Comparison of ENCODE assay signal across 12 cellular contexts in the genomic region with DNA sequence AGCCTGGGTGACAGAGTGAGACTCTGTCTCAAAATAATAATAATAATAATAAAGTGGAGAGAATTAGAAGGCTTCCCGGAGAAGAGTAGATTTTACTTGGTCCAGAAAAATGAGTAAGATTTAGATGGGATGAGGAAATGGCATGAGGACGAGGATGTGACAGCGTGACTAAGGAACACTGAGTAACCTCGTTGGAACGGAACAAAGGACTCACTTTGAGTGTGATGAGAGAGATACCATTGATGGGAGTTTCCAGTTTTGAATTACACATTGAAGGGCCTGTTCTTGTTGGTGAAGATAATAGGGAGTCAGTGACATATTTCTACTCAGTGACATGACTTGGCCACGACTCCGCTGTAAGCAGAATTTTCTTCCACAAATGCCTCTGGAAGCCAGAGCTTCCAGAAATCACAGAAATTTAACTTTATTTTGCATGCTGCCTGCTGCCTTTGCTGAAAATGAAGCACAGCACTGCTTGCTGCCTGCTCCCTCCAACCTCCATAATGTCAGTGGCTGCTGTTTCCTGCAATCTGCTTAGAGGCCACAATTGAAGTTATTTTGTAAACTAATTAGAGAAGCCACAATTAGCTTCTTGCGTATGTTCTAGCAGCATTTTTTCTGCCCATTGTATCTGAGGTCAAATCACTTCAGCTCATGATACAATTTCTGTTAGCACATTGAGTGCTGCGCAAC. TPM values are rescaled to one million over a fixed set of nuclear protein-coding genes. Genes with fewer than 3 reads are reported as not detected.
DNase-seq lines count a peak whose midpoint lies in the region; ATAC-seq, FAIRE-seq and TF ChIP-seq lines count a peak whose summit lies in the region.
"Had no signal": no experiment of that assay in that cellular context is flagged by ENCODE, and none has a peak within 500 bp of the region (broad histone marks: within the 10 kb centered on the region; RNA-seq: fewer than 3 reads in every experiment).

No MANE protein-coding gene starts in this region.

- intact Hi-C loops in esophagus squamous epithelium (cut with DNase I) = no loop called here
- intact Hi-C loops in CD4-positive, alpha-beta memory T cell (cut with micrococcal nuclease) = no loop called here

- CTCF ChIA-PET in CD4-positive, alpha-beta memory T cell (lab: Charles Lee; ENCODE audit: partially characterized antibody) = no interaction called here

- no peaks in the 10 kb centered on the region for H3K4me1 Mint-ChIP-seq in CD4-positive, alpha-beta memory T cell
- H3K4me1 Mint-ChIP-seq in stimulated activated naive B cell treated with anti-CD40 and anti-IgM and Interleukin-4, amounts not matched to agents 10 μg/mL and 1 μg/mL and 100 μg/mL, for 72 hours = no peaks in the 10 kb centered on the region

- no peaks in the 10 kb centered on the region for H3K9me3 Mint-ChIP-seq in CD4-positive, alpha-beta memory T cell
- H3K9me3 Mint-ChIP-seq in stimulated activated naive B cell treated with anti-CD40 and anti-IgM and Interleukin-4, amounts not matched to agents 10 μg/mL and 1 μg/mL and 100 μg/mL, for 72 hours = no peaks in the 10 kb centered on the region
- H3K9me3 Mint-ChIP-seq: stimulated activated naive CD8-positive, alpha-beta T cell treated with anti-CD3 and anti-CD28 coated beads, Interleukin-15, Interleukin-2, amounts not matched to agents 100 ng/mL and 50 ng/mL, for 24 hours had no signal

- H3K4me3 Mint-ChIP-seq in CD4-positive, alpha-beta memory T cell = no peak overlapping the region
- H3K4me3 Mint-ChIP-seq in stimulated activated naive B cell treated with anti-CD40 and anti-IgM and Interleukin-4, amounts not matched to agents 10 μg/mL and 1 μg/mL and 100 μg/mL, for 72 hours = no peak overlapping the region
- H3K4me3 Mint-ChIP-seq: stimulated activated naive CD8-positive, alpha-beta T cell treated with anti-CD3 and anti-CD28 coated beads, Interleukin-15, Interleukin-2, amounts not matched to agents 100 ng/mL and 50 ng/mL, for 24 hours had no signal

- H3K4me3 ChIP-seq in esophagus squamous epithelium = no peak overlapping the region
- no peak overlapping the region for H3K4me3 ChIP-seq in CD4-positive, alpha-beta memory T cell (ENCODE audit: low read length in 2 of 2)
- H3K4me3 ChIP-seq: ascending aorta, heart right ventricle had no signal

- no peaks in the 10 kb centered on the region for H3K4me1 ChIP-seq in esophagus squamous epithelium
- no peaks in the 10 kb centered on the region for H3K4me1 ChIP-seq in CD4-positive, alpha-beta memory T cell (ENCODE audit: insufficient read depth, low read length)
- H3K4me1 ChIP-seq: ascending aorta, heart right ventricle had no signal

- peaks cover 0 to 4% (median 0%) of the 10 kb centered on the region in 4 donors for H3K27me3 ChIP-seq in esophagus squamous epithelium
- peaks cover 4% of the 10 kb centered on the region for H3K27me3 ChIP-seq in CD4-positive, alpha-beta memory T cell (ENCODE audit: insufficient read depth, low read length)
- H3K27me3 ChIP-seq: ascending aorta had no signal

- H3K27me3 Mint-ChIP-seq in CD4-positive, alpha-beta memory T cell = peaks cover 6 to 11% of the 10 kb centered on the region in 2 donors
- peaks cover 11 to 38% of the 10 kb centered on the region in 2 donors for H3K27me3 Mint-ChIP-seq in stimulated activated naive B cell treated with anti-CD40 and anti-IgM and Interleukin-4, amounts not matched to agents 10 μg/mL and 1 μg/mL and 100 μg/mL, for 72 hours
- H3K27me3 Mint-ChIP-seq: stimulated activated naive CD8-positive, alpha-beta T cell treated with anti-CD3 and anti-CD28 coated beads, Interleukin-15, Interleukin-2, amounts not matched to agents 100 ng/mL and 50 ng/mL, for 24 hours had no signal

- FAIRE-seq in frontal cortex (lab: Jason Lieb, UNC) = no peak

- ATAC-seq in stimulated activated naive B cell treated with anti-CD40 and anti-IgM and Interleukin-4, amounts not matched to agents 10 μg/mL and 1 μg/mL and 100 μg/mL, for 72 hours (replicated peaks) = no peak
- ATAC-seq: heart right ventricle had no signal

- DNase-seq in H4 (ENCODE audit: low spot score) (peak; percentile 19), RPMI7951 (ENCODE audit: low read depth) (peak; percentile 66), esophagus squamous epithelium (lab: John Stamatoyannopoulos, UW) (no peak), putamen (ENCODE audit: low spot score) (peak; percentile 19), frontal cortex (ENCODE audit: low spot score in 2 of 2) (no peak)
- DNase-seq in CD4-positive, alpha-beta memory T cell = no peak
- no peak for DNase-seq in stimulated activated naive B cell treated with anti-CD40 and anti-IgM and Interleukin-4, amounts not matched to agents 10 μg/mL and 1 μg/mL and 100 μg/mL, for 72 hours
- DNase-seq: GDM1, heart right ventricle, NCI-H446 treated with DMSO at 0.1 percent for 48 hours had no signal

- H3K36me3 ChIP-seq in esophagus squamous epithelium = no peaks in the 10 kb centered on the region
- H3K36me3 ChIP-seq in CD4-positive, alpha-beta memory T cell (ENCODE audit: insufficient read depth, low read length) = no peaks in the 10 kb centered on the region
- H3K36me3 ChIP-seq: ascending aorta, heart right ventricle had no signal

- POLR2A ChIA-PET in CD4-positive, alpha-beta memory T cell (lab: Charles Lee; ENCODE audit: partially characterized antibody) = no interaction called here

- 58 to 64% methylated on average over 9 of the region's 9 CpGs for WGBS in esophagus squamous epithelium, 2 donors

- no peak for TF ChIP-seq POLR2A in esophagus squamous epithelium (IDR thresholded peaks at IDR 0.05)

- peak overlapping the region in 3 of 4 donors; percentile 12 to 68 (median 27) for H3K27ac ChIP-seq in esophagus squamous epithelium
- no peak overlapping the region for H3K27ac ChIP-seq in CD4-positive, alpha-beta memory T cell (ENCODE audit: low read depth, low read length)
- H3K27ac ChIP-seq: ascending aorta, heart right ventricle had no signal

- no peak for TF ChIP-seq CTCF in esophagus squamous epithelium (IDR thresholded peaks at IDR 0.05)

- H3K9me3 ChIP-seq in esophagus squamous epithelium = no peaks in the 10 kb centered on the region
- H3K9me3 ChIP-seq in CD4-positive, alpha-beta memory T cell (ENCODE audit: control insufficient read depth in 1 of 2, low read length in 2 of 2) = no peaks in the 10 kb centered on the region
- H3K9me3 ChIP-seq: ascending aorta, heart right ventricle had no signal

- no peaks in the 10 kb centered on the region for H3K36me3 Mint-ChIP-seq in CD4-positive, alpha-beta memory T cell
- no peaks in the 10 kb centered on the region for H3K36me3 Mint-ChIP-seq in stimulated activated naive B cell treated with anti-CD40 and anti-IgM and Interleukin-4, amounts not matched to agents 10 μg/mL and 1 μg/mL and 100 μg/mL, for 72 hours

- H3K27ac Mint-ChIP-seq in CD4-positive, alpha-beta memory T cell = no peak overlapping the region
- no peak overlapping the region for H3K27ac Mint-ChIP-seq in stimulated activated naive B cell treated with anti-CD40 and anti-IgM and Interleukin-4, amounts not matched to agents 10 μg/mL and 1 μg/mL and 100 μg/mL, for 72 hours
- H3K27ac Mint-ChIP-seq: stimulated activated naive CD8-positive, alpha-beta T cell treated with anti-CD3 and anti-CD28 coated beads, Interleukin-15, Interleukin-2, amounts not matched to agents 100 ng/mL and 50 ng/mL, for 24 hours had no signal

RNA-seq across cellular contexts. Expression of a gene that starts 33.7 kb away (rescaled TPM):
- total RNA-seq in H4 (2014; rRNA removed; shearing (Covaris generic)) = 19.1 and 24.9 TPM in 2 replicates
- 24.3 and 26.6 TPM in 2 replicates for total RNA-seq in RPMI7951 (2014; rRNA removed; shearing (Covaris generic))
- total RNA-seq in esophagus squamous epithelium = 10 to 100 TPM; 25.2 to 34.3 (median 31.5) TPM
- total RNA-seq in frontal cortex = 51.8 TPM
- 10 to 100 TPM; 36.4 to 39.7 TPM for total RNA-seq in CD4-positive, alpha-beta memory T cell
- 10 to 100 TPM; 11.3 to 19.3 TPM for polyA plus RNA-seq in CD4-positive, alpha-beta memory T cell

Comparison
In these comparisons a context has a peak if more than half of its experiments do, and no peak if none do; other contexts are left out.
1. DNase-seq: peak in H4 (single experiment), RPMI7951 (single experiment) and putamen (single experiment); none in esophagus squamous epithelium (single experiment), frontal cortex (0 of 2), CD4-positive, alpha-beta memory T cell (0 of 5) and stimulated activated naive B cell treated with anti-CD40 and anti-IgM and Interleukin-4, amounts not matched to agents 10 μg/mL and 1 μg/mL and 100 μg/mL, for 72 hours (single experiment).